In the genomic region with DNA sequence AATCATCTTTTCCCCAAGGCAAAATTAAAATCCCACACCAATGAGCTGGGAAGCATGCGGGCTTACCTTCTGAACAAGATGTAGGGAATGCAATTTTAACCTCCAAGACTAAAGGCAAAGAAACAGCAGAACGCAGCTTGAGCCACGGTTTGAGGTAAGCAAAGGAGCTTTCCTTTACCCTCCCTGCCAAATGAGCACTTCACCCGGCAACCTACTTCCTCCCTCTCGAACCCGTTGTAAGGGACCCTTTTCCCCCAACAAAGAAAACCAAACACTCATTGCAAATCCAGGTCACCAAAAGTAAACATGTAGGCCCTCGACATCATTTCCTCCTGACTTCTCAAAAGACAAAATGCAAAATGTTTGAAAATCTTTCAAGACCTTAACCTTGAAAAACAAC, we compare ENCODE assay signal across 28 cellular contexts.
DNase-seq lines count a peak whose midpoint lies in the region; ATAC-seq, FAIRE-seq and TF ChIP-seq lines count a peak whose summit lies in the region.
"Had no signal": no experiment of that assay in that cellular context is flagged by ENCODE, and none has a peak within 500 bp of the region (broad histone marks: within the 10 kb centered on the region; RNA-seq: fewer than 3 reads in every experiment).

No MANE protein-coding gene starts in this region.

- TF ChIP-seq CTCF in DOHH2 (IDR thresholded peaks at IDR 0.05; ENCODE audit: low read depth, low read length, poor library complexity, severe bottlenecking), result no peak
- no peak for TF ChIP-seq CTCF in H1 (IDR thresholded peaks at IDR 0.05; ENCODE audit: control extremely low read depth in 1 of 3, insufficient read depth in 1 of 3, low read depth in 1 of 3, low read length in 3 of 3)
- no peak for TF ChIP-seq CTCF in parathyroid adenoma (IDR thresholded peaks at IDR 0.05)

- H3K36me3 Mint-ChIP-seq in IgD-negative memory B cell, result no peaks in the 10 kb centered on the region

- H3K18ac ChIP-seq in H1 (ENCODE audit: extremely low read depth, low read length), result no peak overlapping the region

- no peak overlapping the region for H2BK120ac ChIP-seq in H1 (replicated peaks; ENCODE audit: low read depth, low read length)

- H3K27me3 Mint-ChIP-seq in IgD-negative memory B cell, result no peaks in the 10 kb centered on the region

- H3K27ac ChIP-seq in DOHH2 (ENCODE audit: low read depth, low read length) (peak overlapping the region; percentile 83), H1 (ENCODE audit: low read depth, low read length) (no peak overlapping the region), parathyroid adenoma (peak overlapping the region; percentile 44), caudate nucleus (ENCODE audit: low read depth, low read length) (no peak overlapping the region)
- H3K27ac ChIP-seq: dorsolateral prefrontal cortex, epithelial cell of prostate, hepatocyte, left ventricle myocardium inferior, neutrophil, stomach had no signal

- H3K9me3 Mint-ChIP-seq in IgD-negative memory B cell, result no peaks in the 10 kb centered on the region

- H3K9me3 ChIP-seq in DOHH2 (ENCODE audit: control insufficient read depth, insufficient read depth, low read length), result no peaks in the 10 kb centered on the region
- no peaks in the 10 kb centered on the region for H3K9me3 ChIP-seq in H1 (ENCODE audit: insufficient read depth in 2 of 2, low read depth in 1 of 2, low read length in 1 of 2)
- H3K9me3 ChIP-seq in parathyroid adenoma (ENCODE audit: control insufficient read depth, low read length), result no peaks in the 10 kb centered on the region
- H3K9me3 ChIP-seq: left ventricle myocardium inferior, MG63, neutrophil, stomach, transverse colon had no signal

- ATAC-seq in GM21367 (IDR thresholded peaks at IDR 0.05; ENCODE audit: unreplicated experiment), result no peak
- ATAC-seq: activated CD4-positive, CD25-positive, alpha-beta regulatory T cell treated with anti-CD3 and anti-CD28 coated beads, Interleukin-2, amount 50 U/mL, for 24 hours; activated CD8-positive, alpha-beta T cell treated with anti-CD3 and anti-CD28 coated beads, Interleukin-2, amount 10 ng/mL, durations not matched to agents 7 days and 5 days; HCT116; Right ventricle myocardium inferior had no signal

- no peak for TF ChIP-seq RAD21 in H1 (IDR thresholded peaks at IDR 0.05 in 1 of 2, conservative IDR thresholded peaks at IDR 0.05 in 1 of 2; ENCODE audit: low read depth in 2 of 2, low read length in 2 of 2)

- no peak overlapping the region for H2BK12ac ChIP-seq in H1 (ENCODE audit: low read depth, low read length)

- H4K8ac ChIP-seq in H1 (ENCODE audit: extremely low read depth, insufficient read depth, low read length), result no peak overlapping the region

- H3K9me2 ChIP-seq in DOHH2 (replicated peaks; ENCODE audit: control insufficient read depth, low read length), result no peaks in the 10 kb centered on the region

- H3K4me3 ChIP-seq in DOHH2 (ENCODE audit: low read length), result peak overlapping the region; percentile 61
- no peak overlapping the region for H3K4me3 ChIP-seq in H1 (ENCODE audit: extremely low read depth in 1 of 4, insufficient read depth in 2 of 4, low read depth in 3 of 4, low read length in 4 of 4)
- H3K4me3 ChIP-seq in parathyroid adenoma (ENCODE audit: low read depth, low read length), result no peak overlapping the region
- H3K4me3 ChIP-seq: dorsolateral prefrontal cortex, hepatocyte, left ventricle myocardium inferior, MG63, smooth muscle cell, stomach, transverse colon had no signal

- peaks cover 12% of the 10 kb centered on the region for H3K36me3 ChIP-seq in DOHH2 (ENCODE audit: control insufficient read depth, low read length)
- H3K36me3 ChIP-seq in H1 (ENCODE audit: control insufficient read depth in 2 of 4, insufficient read depth in 4 of 4, low read length in 3 of 4), result no peaks in the 10 kb centered on the region
- H3K36me3 ChIP-seq in parathyroid adenoma (ENCODE audit: control insufficient read depth, insufficient read depth, low read length), result no peaks in the 10 kb centered on the region
- H3K36me3 ChIP-seq: left ventricle myocardium inferior, neutrophil, stomach, transverse colon had no signal

- H2AK5ac ChIP-seq in H1 (ENCODE audit: low read depth, low read length), result no peak overlapping the region

- no peaks in the 10 kb centered on the region for H3K79me1 ChIP-seq in H1 (ENCODE audit: low read depth, low read length)

- no peak overlapping the region for H3K56ac ChIP-seq in H1 (replicated peaks; ENCODE audit: insufficient read length, low read depth, low read length)

- no peaks in the 10 kb centered on the region for H3K23me2 ChIP-seq in H1 (ENCODE audit: low read depth, low read length)

- H3K9ac ChIP-seq in H1 (replicated peaks in 1 of 4; ENCODE audit: extremely low read depth in 1 of 4, low read depth in 3 of 4, low read length in 3 of 4) (no peak overlapping the region), parathyroid adenoma (no peak overlapping the region)

- POLR2A ChIA-PET in H1 (lab: Charles Lee; ENCODE audit: partially characterized antibody), result no interaction called here

- H3K23ac ChIP-seq in H1 (ENCODE audit: insufficient read length), result no peak overlapping the region

- H3K27me3 ChIP-seq in DOHH2 (ENCODE audit: control insufficient read depth, low read length) (no peaks in the 10 kb centered on the region), H1 (replicated peaks in 1 of 4; ENCODE audit: control insufficient read depth in 3 of 4, extremely low read depth in 1 of 4, insufficient read depth in 3 of 4, low read length in 3 of 4) (no peaks in the 10 kb centered on the region), parathyroid adenoma (ENCODE audit: control insufficient read depth, insufficient read depth, low read length) (no peaks in the 10 kb centered on the region)
- H3K27me3 ChIP-seq: dorsolateral prefrontal cortex, hepatocyte, MG63, neutrophil, stomach, transverse colon had no signal

- TF ChIP-seq POLR2A in H1 (IDR thresholded peaks at IDR 0.05; ENCODE audit: control extremely low read depth in 1 of 2, low read depth in 2 of 2, low read length in 2 of 2), result no peak

- peaks cover 93% of the 10 kb centered on the region for H3K4me1 ChIP-seq in DOHH2 (ENCODE audit: control insufficient read depth, low read length)
- no peaks in the 10 kb centered on the region for H3K4me1 ChIP-seq in H1 (replicated peaks in 1 of 4; ENCODE audit: control insufficient read depth in 3 of 4, insufficient read depth in 4 of 4, low read length in 3 of 4)
- peaks cover 9% of the 10 kb centered on the region for H3K4me1 ChIP-seq in parathyroid adenoma
- H3K4me1 ChIP-seq: left ventricle myocardium inferior had no signal

- H2BK5ac ChIP-seq in H1 (ENCODE audit: low read depth, low read length), result no peak overlapping the region

- H2AFZ ChIP-seq in H1 (ENCODE audit: low read length) (no peak overlapping the region), parathyroid adenoma (no peak overlapping the region)
- H2AFZ ChIP-seq: hepatocyte had no signal

- H4K20me1 ChIP-seq in DOHH2 (ENCODE audit: control insufficient read depth, insufficient read depth, low read depth, low read length), result no peaks in the 10 kb centered on the region
- H4K20me1 ChIP-seq in H1 (replicated peaks in 1 of 2; ENCODE audit: control insufficient read depth in 1 of 2, insufficient read depth in 2 of 2, low read length in 2 of 2), result no peaks in the 10 kb centered on the region

- peak; percentile 39 for FAIRE-seq in H1 (lab: Jason Lieb, UNC)

- no peak overlapping the region for H3K14ac ChIP-seq in H1 (ENCODE audit: insufficient read length)

- H3K4me2 ChIP-seq in DOHH2 (ENCODE audit: low read length) (peak overlapping the region; percentile 72), H1 (ENCODE audit: insufficient read depth in 1 of 2, low read depth in 2 of 2, low read length in 2 of 2) (no peak overlapping the region), parathyroid adenoma (ENCODE audit: low read length) (no peak overlapping the region)
- H3K4me2 ChIP-seq: hepatocyte, smooth muscle cell had no signal

- 76% methylated on average over 7 of the region's 7 CpGs; no CpG with 5 or more reads in 1 of the 2 experiments for WGBS in H1 (ENCODE audit: extremely low coverage in 1 of 2, insufficient coverage in 1 of 2, insufficient read length in 1 of 2, insufficient replicate concordance in 2 of 2, low coverage in 1 of 2, low lambda C conversion rate in 2 of 2, missing lambda C conversion rate in 1 of 2), 2 experiments

- no peak for TF ChIP-seq EP300 in H1 (IDR thresholded peaks at IDR 0.05; ENCODE audit: borderline replicate concordance in 1 of 2, low read depth in 2 of 2, low read length in 2 of 2)

- DNase-seq in H1 (ENCODE audit: low read depth in 1 of 2, low spot score in 2 of 2) (no peak), caudate nucleus (lab: John Stamatoyannopoulos, UW) (no peak), occipital lobe (lab: John Stamatoyannopoulos, UW) (no peak)
- DNase-seq in activated CD4-positive, alpha-beta T cell treated with anti-CD3 and anti-CD28 coated beads, Interleukin-2, amount 50 U/mL, for 48 hours, result no peak
- DNase-seq: activated CD8-positive, alpha-beta T cell treated with anti-CD3 and anti-CD28 coated beads, Interleukin-2, amount 10 ng/mL, durations not matched to agents 7 days and 5 days; activated naive CD4-positive, alpha-beta T cell; activated T-cell treated with anti-CD3 and anti-CD28 coated beads, Interleukin-2, amount 50 U/mL, for 1 hour; dorsolateral prefrontal cortex; EL; foreskin fibroblast; left ventricle myocardium inferior; MG63; NCI-H1436 treated with DMSO at 0.1 percent for 48 hours; NCI-H526; retina; stomach; transverse colon had no signal

- H2BK20ac ChIP-seq in H1 (ENCODE audit: low read length), result no peak overlapping the region

- H4K5ac ChIP-seq in H1 (ENCODE audit: insufficient read length, low read depth, low read length), result no peak overlapping the region

- no peak overlapping the region for H2BK15ac ChIP-seq in H1 (ENCODE audit: low read length)

- no peak overlapping the region for H3K4ac ChIP-seq in H1 (replicated peaks; ENCODE audit: insufficient read length, low read depth, low read length)

- peaks cover 33% of the 10 kb centered on the region for H3F3A ChIP-seq in DOHH2 (ENCODE audit: control insufficient read depth, insufficient read depth)

- H3K79me2 ChIP-seq in DOHH2 (ENCODE audit: control insufficient read depth, low read length) (peaks cover 10% of the 10 kb centered on the region), H1 (ENCODE audit: control insufficient read depth in 1 of 2, insufficient read depth in 2 of 2, low read length in 2 of 2) (no peaks in the 10 kb centered on the region), parathyroid adenoma (no peaks in the 10 kb centered on the region)
- H3K79me2 ChIP-seq: hepatocyte had no signal

- no peak overlapping the region for H3K4me3 Mint-ChIP-seq in IgD-negative memory B cell
- H3K4me3 Mint-ChIP-seq: activated CD8-positive, alpha-beta T cell treated with anti-CD3 and anti-CD28 coated beads, Interleukin-2, amount 10 ng/mL, durations not matched to agents 7 days and 5 days had no signal

- H3K4me1 Mint-ChIP-seq in IgD-negative memory B cell, result peaks cover 34 to 55% (median 34%) of the 10 kb centered on the region in 3 donors

- peak overlapping the region in 2 of 3 donors; percentile 9 to 11 for H3K27ac Mint-ChIP-seq in IgD-negative memory B cell
- H3K27ac Mint-ChIP-seq: activated CD8-positive, alpha-beta T cell treated with anti-CD3 and anti-CD28 coated beads, Interleukin-2, amount 10 ng/mL, durations not matched to agents 7 days and 5 days had no signal

- no peak overlapping the region for H4K91ac ChIP-seq in H1 (replicated peaks; ENCODE audit: insufficient read length, low read length)

- CTCF ChIA-PET in H1 (lab: Charles Lee; ENCODE audit: partially characterized antibody), result interaction anchor here (1.0 to 1.3 kb wide), 3 partner anchors 13 to 169 kb away, joined by 3 to 4 read pairs (median 3); no protein-coding TSS in a partner anchor

Comparison
In these comparisons a context has a peak if more than half of its experiments do, and no peak if none do; other contexts are left out.
1. H3K27ac ChIP-seq: peak in DOHH2 (single experiment) and parathyroid adenoma (single experiment); none in H1 (single experiment) and caudate nucleus (single experiment).